12 cellular contexts compared by ENCODE assay signal in genomic region chr3:114499986-114500385, GRCh38.
DNase-seq lines count a peak whose midpoint lies in the region; ATAC-seq and TF ChIP-seq lines count a peak whose summit lies in the region.
"Had no signal": no experiment of that assay in that cellular context is flagged by ENCODE, and none has a peak within 500 bp of the region (broad histone marks: within the 10 kb centered on the region; RNA-seq: fewer than 3 reads in every experiment).

No MANE protein-coding gene starts in this region.

- no peaks in the 10 kb centered on the region for H3F3A ChIP-seq in neural progenitor cell (ENCODE audit: low read depth)

- H3K36me3 ChIP-seq in skeletal muscle tissue (ENCODE audit: control insufficient read depth in 3 of 3, insufficient read depth in 3 of 3, low read length in 3 of 3), result peaks cover 0 to 3% (median 0%) of the 10 kb centered on the region in 3 donors
- no peaks in the 10 kb centered on the region for H3K36me3 ChIP-seq in neural progenitor cell

- H3K9me3 Mint-ChIP-seq in activated CD8-positive, alpha-beta memory T cell treated with anti-CD3 and anti-CD28 coated beads, Interleukin-2, amount 10 ng/mL, durations not matched to agents 7 days and 5 days (ENCODE audit: low read depth), result no peaks in the 10 kb centered on the region
- no peaks in the 10 kb centered on the region for H3K9me3 Mint-ChIP-seq in activated naive CD8-positive, alpha-beta T cell treated with anti-CD3 and anti-CD28 coated beads, Interleukin-2, amount 50 U/mL, for 24 hours
- H3K9me3 Mint-ChIP-seq in neural progenitor cell, result no peaks in the 10 kb centered on the region
- H3K9me3 Mint-ChIP-seq: mesothelial cell of epicardium, WTC11 had no signal

- no peak for DNase-seq in activated CD8-positive, alpha-beta memory T cell treated with anti-CD3 and anti-CD28 coated beads, Interleukin-2, amount 10 ng/mL, durations not matched to agents 7 days and 5 days
- no peak for DNase-seq in activated CD8-positive, alpha-beta memory T cell treated with anti-CD3 and anti-CD28 coated beads, Interleukin-2, amount 50 U/mL, for 4 hours
- no peak for DNase-seq in activated naive CD8-positive, alpha-beta T cell treated with anti-CD3 and anti-CD28 coated beads, Interleukin-2, amount 50 U/mL, for 24 hours
- no peak for DNase-seq in hypothalamus (lab: John Stamatoyannopoulos, UW)
- DNase-seq in Right ventricle myocardium inferior (ENCODE audit: missing footprints), result no peak
- DNase-seq in neural progenitor cell (ENCODE audit: low spot score), result no peak

- peaks cover 14% of the 10 kb centered on the region for H3K27me3 Mint-ChIP-seq in activated CD8-positive, alpha-beta memory T cell treated with anti-CD3 and anti-CD28 coated beads, Interleukin-2, amount 10 ng/mL, durations not matched to agents 7 days and 5 days
- peaks cover 3% of the 10 kb centered on the region for H3K27me3 Mint-ChIP-seq in activated naive CD8-positive, alpha-beta T cell treated with anti-CD3 and anti-CD28 coated beads, Interleukin-2, amount 50 U/mL, for 24 hours
- H3K27me3 Mint-ChIP-seq in neural progenitor cell (ENCODE audit: insufficient read depth, low read depth), result peaks cover 2% of the 10 kb centered on the region

- H3K9ac ChIP-seq in skeletal muscle tissue (ENCODE audit: low read depth in 1 of 3, low read length in 3 of 3) (no peak overlapping the region), neural progenitor cell (no peak overlapping the region)

- H3K4me2 ChIP-seq in neural progenitor cell, result no peak overlapping the region

- no peaks in the 10 kb centered on the region for H4K20me1 ChIP-seq in neural progenitor cell (ENCODE audit: low read depth)

- H3K4me1 ChIP-seq in skeletal muscle tissue (ENCODE audit: control insufficient read depth in 3 of 3, insufficient read depth in 3 of 3, low read length in 3 of 3) (peaks cover 28 to 45% (median 34%) of the 10 kb centered on the region in 3 donors), neural progenitor cell (peaks cover 9% of the 10 kb centered on the region)

- H3K9me3 ChIP-seq in skeletal muscle tissue (ENCODE audit: control insufficient read depth in 3 of 3, low read length in 3 of 3) (no peaks in the 10 kb centered on the region), neural progenitor cell (ENCODE audit: low read depth) (no peaks in the 10 kb centered on the region)

- intact Hi-C loops in Right ventricle myocardium inferior (cut with DNase I), result no loop called here

- ATAC-seq in activated CD8-positive, alpha-beta memory T cell treated with anti-CD3 and anti-CD28 coated beads, Interleukin-2, amount 10 ng/mL, durations not matched to agents 7 days and 5 days, result peak; percentile 42
- ATAC-seq in HG03066 (IDR thresholded peaks at IDR 0.05; ENCODE audit: low read depth, unreplicated experiment) (peak; percentile 66), Right ventricle myocardium inferior (no peak)
- peak; percentile 86 for ATAC-seq in activated naive CD8-positive, alpha-beta T cell treated with anti-CD3 and anti-CD28 coated beads, Interleukin-2, amount 50 U/mL, for 24 hours
- ATAC-seq: K562, WTC11 had no signal

- H3K4me1 Mint-ChIP-seq in activated CD8-positive, alpha-beta memory T cell treated with anti-CD3 and anti-CD28 coated beads, Interleukin-2, amount 10 ng/mL, durations not matched to agents 7 days and 5 days, result peaks cover 18% of the 10 kb centered on the region
- peaks cover 46% of the 10 kb centered on the region for H3K4me1 Mint-ChIP-seq in activated naive CD8-positive, alpha-beta T cell treated with anti-CD3 and anti-CD28 coated beads, Interleukin-2, amount 50 U/mL, for 24 hours
- peaks cover 31% of the 10 kb centered on the region for H3K4me1 Mint-ChIP-seq in neural progenitor cell

- H3K4me3 Mint-ChIP-seq in activated CD8-positive, alpha-beta memory T cell treated with anti-CD3 and anti-CD28 coated beads, Interleukin-2, amount 10 ng/mL, durations not matched to agents 7 days and 5 days, result no peak overlapping the region
- peak overlapping the region; percentile 28 for H3K4me3 Mint-ChIP-seq in activated naive CD8-positive, alpha-beta T cell treated with anti-CD3 and anti-CD28 coated beads, Interleukin-2, amount 50 U/mL, for 24 hours
- H3K4me3 Mint-ChIP-seq in neural progenitor cell, result no peak overlapping the region
- H3K4me3 Mint-ChIP-seq: mesothelial cell of epicardium, WTC11 had no signal

- H3K27ac Mint-ChIP-seq in activated CD8-positive, alpha-beta memory T cell treated with anti-CD3 and anti-CD28 coated beads, Interleukin-2, amount 10 ng/mL, durations not matched to agents 7 days and 5 days, result no peak overlapping the region
- no peak overlapping the region for H3K27ac Mint-ChIP-seq in activated naive CD8-positive, alpha-beta T cell treated with anti-CD3 and anti-CD28 coated beads, Interleukin-2, amount 50 U/mL, for 24 hours
- H3K27ac Mint-ChIP-seq in neural progenitor cell, result no peak overlapping the region
- H3K27ac Mint-ChIP-seq: mesothelial cell of epicardium, WTC11 had no signal

- TF ChIP-seq CTCF in neural progenitor cell (IDR thresholded peaks at IDR 0.05), result no peak

- H3K36me3 Mint-ChIP-seq in activated CD8-positive, alpha-beta memory T cell treated with anti-CD3 and anti-CD28 coated beads, Interleukin-2, amount 10 ng/mL, durations not matched to agents 7 days and 5 days, result no peaks in the 10 kb centered on the region
- H3K36me3 Mint-ChIP-seq in activated naive CD8-positive, alpha-beta T cell treated with anti-CD3 and anti-CD28 coated beads, Interleukin-2, amount 50 U/mL, for 24 hours (ENCODE audit: low read depth), result no peaks in the 10 kb centered on the region
- no peaks in the 10 kb centered on the region for H3K36me3 Mint-ChIP-seq in neural progenitor cell
- H3K36me3 Mint-ChIP-seq: mesothelial cell of epicardium, WTC11 had no signal

- CTCF ChIA-PET in activated CD8-positive, alpha-beta memory T cell treated with anti-CD3 and anti-CD28 coated beads, Interleukin-2, amount 10 ng/mL, durations not matched to agents 7 days and 5 days (lab: Charles Lee), result interaction anchor here (1.2 to 2.1 kb wide), 2 partner anchors 9 to 82 kb away, joined by 3 to 5 read pairs; no protein-coding TSS in a partner anchor

- H3K27ac ChIP-seq in skeletal muscle tissue (ENCODE audit: low read depth, low read length) (peak overlapping the region; percentile 16), neural progenitor cell (no peak overlapping the region)

- H3K27me3 ChIP-seq in skeletal muscle tissue (ENCODE audit: control insufficient read depth in 3 of 3, insufficient read depth in 3 of 3, low read length in 3 of 3), result no peaks in the 10 kb centered on the region
- no peaks in the 10 kb centered on the region for H3K27me3 ChIP-seq in neural progenitor cell

- H3K4me3 ChIP-seq in skeletal muscle tissue (ENCODE audit: low read length in 3 of 3) (no peak overlapping the region), neural progenitor cell (no peak overlapping the region)
- H3K4me3 ChIP-seq: K562, skin epidermis had no signal

- H2AFZ ChIP-seq in neural progenitor cell (replicated peaks), result no peak overlapping the region

- no peaks in the 10 kb centered on the region for H3K79me2 ChIP-seq in neural progenitor cell (ENCODE audit: low read depth)
